9 cellular contexts compared by ENCODE assay signal in the genomic region with DNA sequence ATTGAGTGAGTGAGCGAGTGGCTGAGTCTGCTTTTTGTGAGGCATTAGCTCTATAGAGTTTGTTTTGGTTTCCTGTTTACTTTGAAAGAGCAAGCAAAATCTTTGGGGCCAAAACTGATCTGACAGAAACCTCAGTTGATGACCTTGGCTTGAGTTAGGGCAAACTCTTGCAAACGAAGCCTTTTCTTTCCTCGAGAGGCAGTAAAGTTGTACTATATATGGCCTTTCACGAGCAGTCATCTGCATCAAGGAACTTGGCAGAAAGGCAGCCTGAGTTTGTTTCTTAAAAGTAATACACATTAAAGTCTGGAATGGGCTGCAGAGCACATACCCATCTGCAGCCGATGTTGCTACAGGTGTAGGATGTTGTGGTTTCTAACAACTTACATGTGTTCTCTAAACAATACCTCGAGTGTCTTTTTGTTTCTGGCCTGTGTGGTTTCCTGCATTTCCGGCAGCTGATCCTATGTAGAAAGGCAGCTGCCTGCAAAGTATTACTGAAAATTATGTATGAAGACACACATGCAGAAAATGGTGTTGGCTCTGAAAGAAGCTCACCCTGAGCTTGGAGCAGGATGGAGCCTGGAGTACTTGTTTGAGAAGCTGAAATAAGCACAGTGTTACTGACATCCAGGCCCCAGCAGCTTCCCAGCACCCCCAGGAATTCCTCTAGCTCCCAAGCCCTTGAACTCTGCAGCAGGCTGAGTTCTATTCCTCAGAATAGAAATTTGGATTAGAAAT.
DNase-seq lines count a peak whose midpoint lies in the region; ATAC-seq and TF ChIP-seq lines count a peak whose summit lies in the region.
"Had no signal": no experiment of that assay in that cellular context is flagged by ENCODE, and none has a peak within 500 bp of the region (broad histone marks: within the 10 kb centered on the region; RNA-seq: fewer than 3 reads in every experiment).

No MANE protein-coding gene starts in this region.

- peak overlapping the region; percentile 50 for H3K4me3 Mint-ChIP-seq in activated CD4-positive, alpha-beta T cell treated with anti-CD3 and anti-CD28 coated beads, Interleukin-2, amount 10 ng/mL, durations not matched to agents 7 days and 5 days

- H3K27me3 ChIP-seq in fibroblast of lung (ENCODE audit: control insufficient read depth, insufficient read depth, low read length) (no peaks in the 10 kb centered on the region), ovary (no peaks in the 10 kb centered on the region)

- H3K27ac Mint-ChIP-seq in activated CD4-positive, alpha-beta T cell treated with anti-CD3 and anti-CD28 coated beads, Interleukin-2, amount 10 ng/mL, durations not matched to agents 7 days and 5 days: peak overlapping the region; percentile 85

- TF ChIP-seq POLR2A in ovary (IDR thresholded peaks at IDR 0.05): no peak

- H3K79me2 ChIP-seq in fibroblast of lung (ENCODE audit: control insufficient read depth, insufficient read depth, low read length): no peaks in the 10 kb centered on the region

- intact Hi-C loops in ovary (cut with DNase I): no loop called here

- peaks cover 2% of the 10 kb centered on the region for H3K9me3 ChIP-seq in fibroblast of lung (ENCODE audit: control insufficient read depth, insufficient read depth, low read depth, low read length)
- H3K9me3 ChIP-seq in ovary: peaks cover 0 to 7% of the 10 kb centered on the region in 2 donors

- peaks cover 20% of the 10 kb centered on the region for H3K36me3 Mint-ChIP-seq in activated CD4-positive, alpha-beta T cell treated with anti-CD3 and anti-CD28 coated beads, Interleukin-2, amount 10 ng/mL, durations not matched to agents 7 days and 5 days (ENCODE audit: low read depth)

- peaks cover 26% of the 10 kb centered on the region for H3K4me1 Mint-ChIP-seq in activated CD4-positive, alpha-beta T cell treated with anti-CD3 and anti-CD28 coated beads, Interleukin-2, amount 10 ng/mL, durations not matched to agents 7 days and 5 days

- H3K4me3 ChIP-seq in fibroblast of lung (replicated peaks in 1 of 4; ENCODE audit: control extremely low read depth in 1 of 4, insufficient read depth in 1 of 4, low read depth in 3 of 4, low read length in 4 of 4): no peak overlapping the region
- H3K4me3 ChIP-seq in ovary: no peak overlapping the region

- H3K27me3 Mint-ChIP-seq in activated CD4-positive, alpha-beta T cell treated with anti-CD3 and anti-CD28 coated beads, Interleukin-2, amount 10 ng/mL, durations not matched to agents 7 days and 5 days: peaks cover 69% of the 10 kb centered on the region

- no peak for TF ChIP-seq EP300 in ovary (IDR thresholded peaks at IDR 0.05)

- H3K27ac ChIP-seq in fibroblast of lung (ENCODE audit: insufficient read depth, low read length) (no peak overlapping the region), ovary (no peak overlapping the region)
- H3K27ac ChIP-seq: C4-2B had no signal

- POLR2A ChIA-PET in activated CD4-positive, alpha-beta T cell treated with anti-CD3 and anti-CD28 coated beads, Interleukin-2, amount 10 ng/mL, durations not matched to agents 7 days and 5 days (lab: Charles Lee): no interaction called here

- no peak overlapping the region for H3K9ac ChIP-seq in fibroblast of lung (ENCODE audit: insufficient read depth, low read length)

- H3K9me3 Mint-ChIP-seq in activated CD4-positive, alpha-beta T cell treated with anti-CD3 and anti-CD28 coated beads, Interleukin-2, amount 10 ng/mL, durations not matched to agents 7 days and 5 days: peaks cover 27% of the 10 kb centered on the region

- in situ Hi-C loops in G401 (cut with HindIII; ENCODE audit: low sequenced_read_pairs): no loop called here

- WGBS in ovary, 3 donors: 36 to 42% (median 37%) methylated on average over 7 of the region's 7 CpGs

- TF ChIP-seq CTCF in fibroblast of lung (conservative IDR thresholded peaks at IDR 0.05 in 1 of 2, IDR thresholded peaks at IDR 0.05 in 1 of 2; ENCODE audit: low read depth in 1 of 2, low read length in 2 of 2) (no peak), ovary (IDR thresholded peaks at IDR 0.05) (no peak)

- no peaks in the 10 kb centered on the region for H4K20me1 ChIP-seq in fibroblast of lung (ENCODE audit: control insufficient read depth, extremely low read depth, insufficient read depth, low read length)

- CTCF ChIA-PET in activated CD4-positive, alpha-beta T cell treated with anti-CD3 and anti-CD28 coated beads, Interleukin-2, amount 10 ng/mL, durations not matched to agents 7 days and 5 days (lab: Charles Lee): interaction anchor here (0.9 to 1.3 kb wide), 2 partner anchors 64 to 86 kb away, joined by 3 to 4 read pairs; no protein-coding TSS in a partner anchor

- H2AFZ ChIP-seq in fibroblast of lung (ENCODE audit: low read length): no peak overlapping the region

- peak; percentile 95 for ATAC-seq in HG02642 (IDR thresholded peaks at IDR 0.05; ENCODE audit: poor library complexity, unreplicated experiment)

- no peaks in the 10 kb centered on the region for H3K36me3 ChIP-seq in fibroblast of lung (ENCODE audit: control insufficient read depth, insufficient read depth, low read length)
- H3K36me3 ChIP-seq in ovary: no peaks in the 10 kb centered on the region

- peak; percentile 85 for DNase-seq in activated CD4-positive, alpha-beta T cell treated with anti-CD3 and anti-CD28 coated beads, Interleukin-2, amount 10 ng/mL, durations not matched to agents 7 days and 5 days
- DNase-seq in activated CD4-positive, alpha-beta T cell treated with anti-CD3 and anti-CD28 coated beads, Interleukin-2, amount 50 U/mL, for 48 hours: no peak
- peak; percentile 18 for DNase-seq in NCI-H187 treated with DMSO at 0.1 percent for 48 hours (lab: John Stamatoyannopoulos, UW)
- peak; percentile 47 to 80 for DNase-seq in fibroblast of lung (ENCODE audit: low read depth in 2 of 2)
- no peak for DNase-seq in hypothalamus (lab: John Stamatoyannopoulos, UW)
- DNase-seq in ovary: no peak
- no peak for DNase-seq in G401 (ENCODE audit: low spot score)

- no peak overlapping the region for H3K4me2 ChIP-seq in fibroblast of lung (ENCODE audit: extremely low read depth, insufficient read depth, low read length)

- H3K4me1 ChIP-seq in fibroblast of lung (ENCODE audit: control insufficient read depth, extremely low read depth, insufficient read depth, low read length) (peaks cover 3% of the 10 kb centered on the region), ovary (ENCODE audit: insufficient read depth) (no peaks in the 10 kb centered on the region)

Comparison
In these comparisons a context has a peak if more than half of its experiments do, and no peak if none do; other contexts are left out.
1. DNase-seq: peak in activated CD4-positive, alpha-beta T cell treated with anti-CD3 and anti-CD28 coated beads, Interleukin-2, amount 10 ng/mL, durations not matched to agents 7 days and 5 days (single experiment), NCI-H187 treated with DMSO at 0.1 percent for 48 hours (single experiment) and fibroblast of lung (2 of 2); none in activated CD4-positive, alpha-beta T cell treated with anti-CD3 and anti-CD28 coated beads, Interleukin-2, amount 50 U/mL, for 48 hours (0 of 2), hypothalamus (0 of 51), ovary (0 of 5) and G401 (single experiment).